Comparison of ENCODE assay signal across 10 cellular contexts in the genomic region with DNA sequence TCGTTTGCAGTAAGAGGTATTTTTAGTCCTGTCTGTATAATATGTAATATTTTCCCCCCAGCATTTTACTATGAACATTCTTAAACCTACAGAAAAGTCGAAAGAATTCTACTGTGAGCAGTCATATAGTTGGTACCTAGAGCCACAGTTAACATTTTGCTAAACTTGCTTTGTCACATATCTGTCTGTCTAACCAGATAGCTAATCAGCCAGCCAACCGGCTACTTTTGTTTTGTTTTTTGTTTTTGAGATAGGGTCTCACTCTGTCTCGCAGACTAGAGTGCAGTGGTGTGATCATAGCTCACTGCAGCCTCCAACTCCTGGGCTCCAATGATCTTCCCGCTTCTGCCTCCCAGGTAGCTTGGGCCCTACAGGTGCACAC.
DNase-seq lines count a peak whose midpoint lies in the region; ATAC-seq and TF ChIP-seq lines count a peak whose summit lies in the region.
"Had no signal": no experiment of that assay in that cellular context is flagged by ENCODE, and none has a peak within 500 bp of the region (broad histone marks: within the 10 kb centered on the region; RNA-seq: fewer than 3 reads in every experiment).

No MANE protein-coding gene starts in this region.

- no peak overlapping the region for H3K4me3 Mint-ChIP-seq in activated naive CD4-positive, alpha-beta T cell treated with anti-CD3 and anti-CD28 coated beads for 36 hours
- no peak overlapping the region for H3K4me3 Mint-ChIP-seq in memory B cell
- H3K4me3 Mint-ChIP-seq in activated CD8-positive, alpha-beta memory T cell treated with anti-CD3 and anti-CD28 coated beads, Interleukin-2, amount 10 ng/mL, durations not matched to agents 7 days and 5 days = no peak overlapping the region

- H3K4me3 ChIP-seq in adrenal gland = no peak overlapping the region
- H3K4me3 ChIP-seq in testis = no peak overlapping the region

- intact Hi-C loops in activated naive CD4-positive, alpha-beta T cell treated with anti-CD3 and anti-CD28 coated beads for 36 hours (cut with micrococcal nuclease) = no loop called here
- intact Hi-C loops in adrenal gland (cut with DNase I) = no loop called here
- intact Hi-C loops in testis (cut with DNase I; ENCODE audit: low total_unique reads) = no loop called here

- TF ChIP-seq POLR2A in adrenal gland (IDR thresholded peaks at IDR 0.05) (no peak), testis (IDR thresholded peaks at IDR 0.05) (no peak)

- 66 to 82% (median 72%) methylated on average over 5 of the region's 5 CpGs for WGBS in adrenal gland, 4 donors
- WGBS in testis, 2 donors = 64 to 75% methylated on average over 5 of the region's 5 CpGs

- TF ChIP-seq CTCF in adrenal gland (IDR thresholded peaks at IDR 0.05) = no peak
- no peak for TF ChIP-seq CTCF in testis (IDR thresholded peaks at IDR 0.05)

- H3K27ac ChIP-seq in adrenal gland = peak overlapping the region in 4 of 5 donors; percentile 43 to 82 (median 74)
- peak overlapping the region; percentile 74 to 82 for H3K27ac ChIP-seq in testis

- CTCF ChIA-PET in activated naive CD4-positive, alpha-beta T cell treated with anti-CD3 and anti-CD28 coated beads for 36 hours (lab: Charles Lee) = interaction anchor here (0.8 kb wide), 2 partner anchors 91 to 148 kb away, joined by 3 read pairs; no protein-coding TSS in a partner anchor
- CTCF ChIA-PET in activated CD8-positive, alpha-beta memory T cell treated with anti-CD3 and anti-CD28 coated beads, Interleukin-2, amount 10 ng/mL, durations not matched to agents 7 days and 5 days (lab: Charles Lee) = interaction anchor here (1.6 kb wide), 1 partner anchor 13 kb away, joined by 4 read pairs; no protein-coding TSS in a partner anchor

- no peak for DNase-seq in activated naive CD4-positive, alpha-beta T cell treated with anti-CD3 and anti-CD28 coated beads for 36 hours
- DNase-seq in activated naive CD4-positive, alpha-beta T cell (lab: John Stamatoyannopoulos, UW) = no peak
- DNase-seq in adrenal gland = no peak
- DNase-seq in memory B cell (ENCODE audit: low spot score in 2 of 2) = no peak
- no peak for DNase-seq in testis
- DNase-seq in activated CD4-positive, CD25-positive, alpha-beta regulatory T cell (lab: John Stamatoyannopoulos, UW) = no peak
- no peak for DNase-seq in activated CD8-positive, alpha-beta memory T cell treated with anti-CD3 and anti-CD28 coated beads, Interleukin-2, amount 10 ng/mL, durations not matched to agents 7 days and 5 days
- DNase-seq: activated T-cell treated with anti-CD3 and anti-CD28 coated beads, Interleukin-2, amount 50 U/mL, for 1 hour; cortex of kidney had no signal

- no peaks in the 10 kb centered on the region for H3K27me3 Mint-ChIP-seq in activated naive CD4-positive, alpha-beta T cell treated with anti-CD3 and anti-CD28 coated beads for 36 hours (ENCODE audit: low read depth)
- H3K27me3 Mint-ChIP-seq in memory B cell = no peaks in the 10 kb centered on the region
- no peaks in the 10 kb centered on the region for H3K27me3 Mint-ChIP-seq in activated CD8-positive, alpha-beta memory T cell treated with anti-CD3 and anti-CD28 coated beads, Interleukin-2, amount 10 ng/mL, durations not matched to agents 7 days and 5 days

- H3K9me3 ChIP-seq in adrenal gland (replicated peaks in 1 of 3) (no peaks in the 10 kb centered on the region), testis (no peaks in the 10 kb centered on the region)

- H3K36me3 Mint-ChIP-seq in activated naive CD4-positive, alpha-beta T cell treated with anti-CD3 and anti-CD28 coated beads for 36 hours (ENCODE audit: low read depth) = peaks cover 33% of the 10 kb centered on the region
- peaks cover 31% of the 10 kb centered on the region for H3K36me3 Mint-ChIP-seq in memory B cell
- peaks cover 30% of the 10 kb centered on the region for H3K36me3 Mint-ChIP-seq in activated CD8-positive, alpha-beta memory T cell treated with anti-CD3 and anti-CD28 coated beads, Interleukin-2, amount 10 ng/mL, durations not matched to agents 7 days and 5 days

- peaks cover 16 to 26% of the 10 kb centered on the region in 2 donors for H3K4me1 ChIP-seq in adrenal gland (replicated peaks in 1 of 2)
- H3K4me1 ChIP-seq in testis = peaks cover 25% of the 10 kb centered on the region

- no peaks in the 10 kb centered on the region for H3K27me3 ChIP-seq in adrenal gland
- no peaks in the 10 kb centered on the region for H3K27me3 ChIP-seq in testis

- ATAC-seq in memory B cell (ENCODE audit: low read depth) (no peak), HG03457 (IDR thresholded peaks at IDR 0.05; ENCODE audit: unreplicated experiment) (no peak)
- ATAC-seq in activated CD8-positive, alpha-beta memory T cell treated with anti-CD3 and anti-CD28 coated beads, Interleukin-2, amount 10 ng/mL, durations not matched to agents 7 days and 5 days = no peak

- peak overlapping the region; percentile 41 for H3K27ac Mint-ChIP-seq in activated naive CD4-positive, alpha-beta T cell treated with anti-CD3 and anti-CD28 coated beads for 36 hours
- peak overlapping the region; percentile 76 for H3K27ac Mint-ChIP-seq in memory B cell
- no peak overlapping the region for H3K27ac Mint-ChIP-seq in activated CD8-positive, alpha-beta memory T cell treated with anti-CD3 and anti-CD28 coated beads, Interleukin-2, amount 10 ng/mL, durations not matched to agents 7 days and 5 days

- H3K4me1 Mint-ChIP-seq in activated naive CD4-positive, alpha-beta T cell treated with anti-CD3 and anti-CD28 coated beads for 36 hours (ENCODE audit: low read depth) = peaks cover 32% of the 10 kb centered on the region
- peaks cover 31% of the 10 kb centered on the region for H3K4me1 Mint-ChIP-seq in memory B cell
- peaks cover 38% of the 10 kb centered on the region for H3K4me1 Mint-ChIP-seq in activated CD8-positive, alpha-beta memory T cell treated with anti-CD3 and anti-CD28 coated beads, Interleukin-2, amount 10 ng/mL, durations not matched to agents 7 days and 5 days

- no peaks in the 10 kb centered on the region for H3K9me3 Mint-ChIP-seq in activated naive CD4-positive, alpha-beta T cell treated with anti-CD3 and anti-CD28 coated beads for 36 hours
- no peaks in the 10 kb centered on the region for H3K9me3 Mint-ChIP-seq in memory B cell
- H3K9me3 Mint-ChIP-seq in activated CD8-positive, alpha-beta memory T cell treated with anti-CD3 and anti-CD28 coated beads, Interleukin-2, amount 10 ng/mL, durations not matched to agents 7 days and 5 days (ENCODE audit: low read depth) = no peaks in the 10 kb centered on the region

- peaks cover 0 to 6% of the 10 kb centered on the region in 2 donors for H3K36me3 ChIP-seq in adrenal gland (replicated peaks in 1 of 2)
- H3K36me3 ChIP-seq in testis (ENCODE audit: low read depth, missing control alignments) = no peaks in the 10 kb centered on the region
